In the genomic region with DNA sequence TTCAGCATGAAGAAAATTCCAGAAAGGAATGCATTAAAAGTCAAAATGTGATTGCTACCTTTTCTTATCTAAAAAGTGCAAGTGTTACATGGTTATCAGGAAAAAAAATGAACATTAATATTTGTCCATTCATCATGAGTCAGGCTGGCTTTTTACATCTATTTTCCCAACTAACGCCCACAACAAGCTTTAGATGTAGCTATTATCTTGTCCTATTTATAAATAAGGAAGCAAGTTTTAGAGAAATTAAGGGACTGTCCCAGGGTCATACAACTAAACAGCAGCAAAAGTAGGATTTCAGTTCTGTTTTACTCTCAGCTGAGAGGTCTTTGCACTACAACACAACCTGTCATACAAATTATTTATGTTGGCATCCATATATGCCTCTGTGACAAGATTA, we compare ENCODE assay signal across 20 cellular contexts. TPM values are rescaled to one million over a fixed set of nuclear protein-coding genes. Genes with fewer than 3 reads are reported as not detected.
DNase-seq lines count a peak whose midpoint lies in the region; ATAC-seq and TF ChIP-seq lines count a peak whose summit lies in the region.
"Had no signal": no experiment of that assay in that cellular context is flagged by ENCODE, and none has a peak within 500 bp of the region (broad histone marks: within the 10 kb centered on the region; RNA-seq: fewer than 3 reads in every experiment).

No MANE protein-coding gene starts in this region.

- H3K36me3 ChIP-seq in urinary bladder (ENCODE audit: insufficient read depth), result no peaks in the 10 kb centered on the region
- H3K36me3 ChIP-seq in tibial artery, result no peaks in the 10 kb centered on the region
- H3K36me3 ChIP-seq: BLaER1 had no signal

- no peak overlapping the region for H3K4me3 Mint-ChIP-seq in activated CD4-positive, alpha-beta T cell treated with anti-CD3 and anti-CD28 coated beads, Interleukin-2, amount 10 ng/mL, durations not matched to agents 24 days and 14 days
- H3K4me3 Mint-ChIP-seq: H9 had no signal

- WGBS in urinary bladder, result 83% methylated on average over 1 of the region's 1 CpG

- intact Hi-C loops in activated CD4-positive, alpha-beta T cell treated with anti-CD3 and anti-CD28 coated beads, Interleukin-2, amount 10 ng/mL, durations not matched to agents 24 days and 14 days (cut with micrococcal nuclease), result no loop called here
- intact Hi-C loops in tibial artery (cut with DNase I; ENCODE audit: low total_unique reads), result no loop called here

- peaks cover 12% of the 10 kb centered on the region for H3K4me1 Mint-ChIP-seq in activated CD4-positive, alpha-beta T cell treated with anti-CD3 and anti-CD28 coated beads, Interleukin-2, amount 10 ng/mL, durations not matched to agents 24 days and 14 days

- no peak overlapping the region for H3K27ac Mint-ChIP-seq in activated CD4-positive, alpha-beta T cell treated with anti-CD3 and anti-CD28 coated beads, Interleukin-2, amount 10 ng/mL, durations not matched to agents 24 days and 14 days
- H3K27ac Mint-ChIP-seq: CD4-positive, alpha-beta memory T cell; H9 had no signal

- peaks cover 4% of the 10 kb centered on the region for H3K9me3 Mint-ChIP-seq in activated CD4-positive, alpha-beta T cell treated with anti-CD3 and anti-CD28 coated beads, Interleukin-2, amount 10 ng/mL, durations not matched to agents 24 days and 14 days
- H3K9me3 Mint-ChIP-seq: CD4-positive, alpha-beta memory T cell; H9 had no signal

- no peak for TF ChIP-seq POLR2A in erythroblast (IDR thresholded peaks at IDR 0.05; ENCODE audit: low read length)

- H3K4me1 ChIP-seq in urinary bladder (ENCODE audit: insufficient read depth), result no peaks in the 10 kb centered on the region
- H3K4me1 ChIP-seq in tibial artery, result peaks cover 0 to 10% (median 1%) of the 10 kb centered on the region in 4 donors
- H3K4me1 ChIP-seq: BLaER1 had no signal

- DNase-seq in erythroblast (lab: John Stamatoyannopoulos, UW) (peak; percentile 79 to 81), tibial artery (no peak)
- DNase-seq in activated CD4-positive, alpha-beta T cell treated with anti-CD3 and anti-CD28 coated beads, Interleukin-2, amount 10 ng/mL, durations not matched to agents 24 days and 14 days, result no peak
- DNase-seq: Calu3; CD4-positive, alpha-beta memory T cell; DMS153; GM23248; H9; IMR-90; NCI-H1105 treated with DMSO at 0.1 percent for 48 hours; NCI-H2081; NCI-H2171; NCI-H526; OCI-M1; SHP77 had no signal

- peak overlapping the region; percentile 10 for H3K27ac ChIP-seq in urinary bladder (ENCODE audit: low read depth)
- no peak overlapping the region for H3K27ac ChIP-seq in tibial artery
- H3K27ac ChIP-seq: BLaER1, GM23248 had no signal

- no peaks in the 10 kb centered on the region for H3K36me3 Mint-ChIP-seq in activated CD4-positive, alpha-beta T cell treated with anti-CD3 and anti-CD28 coated beads, Interleukin-2, amount 10 ng/mL, durations not matched to agents 24 days and 14 days (ENCODE audit: low read depth)
- H3K36me3 Mint-ChIP-seq: CD4-positive, alpha-beta memory T cell had no signal

- peak; percentile 56 for ATAC-seq in GM18858 (IDR thresholded peaks at IDR 0.05; ENCODE audit: unreplicated experiment)
- peak; percentile 58 for ATAC-seq in HG03095 (IDR thresholded peaks at IDR 0.05; ENCODE audit: unreplicated experiment)
- no peak for ATAC-seq in HG03097 (IDR thresholded peaks at IDR 0.05; ENCODE audit: low FRiP score, unreplicated experiment)

- H3K27me3 Mint-ChIP-seq in activated CD4-positive, alpha-beta T cell treated with anti-CD3 and anti-CD28 coated beads, Interleukin-2, amount 10 ng/mL, durations not matched to agents 24 days and 14 days, result no peaks in the 10 kb centered on the region
- H3K27me3 Mint-ChIP-seq: CD4-positive, alpha-beta memory T cell had no signal

- no peaks in the 10 kb centered on the region for H3K27me3 ChIP-seq in tibial artery
- H3K27me3 ChIP-seq: BLaER1 had no signal

- H3K4me3 ChIP-seq in urinary bladder (ENCODE audit: low read depth, low read length) (no peak overlapping the region), tibial artery (no peak overlapping the region)
- H3K4me3 ChIP-seq: BLaER1, GM23248 had no signal

- no peaks in the 10 kb centered on the region for H3K9me3 ChIP-seq in tibial artery
- H3K9me3 ChIP-seq: BLaER1 had no signal

- no peak for TF ChIP-seq CTCF in tibial artery (IDR thresholded peaks at IDR 0.05)

RNA-seq across cellular contexts. Expression of a gene that starts 57.4 kb away (rescaled TPM):
- 52.5 TPM for total RNA-seq in urinary bladder
- polyA plus RNA-seq in urinary bladder, result 23.5 TPM
- 56.9 and 58.2 TPM in 2 replicates for total RNA-seq in activated CD4-positive, alpha-beta T cell treated with anti-CD3 and anti-CD28 coated beads, Interleukin-2, amount 10 ng/mL, durations not matched to agents 24 days and 14 days

Comparison
In these comparisons a context has a peak if more than half of its experiments do, and no peak if none do; other contexts are left out.
1. DNase-seq: peak in erythroblast (2 of 2); none in activated CD4-positive, alpha-beta T cell treated with anti-CD3 and anti-CD28 coated beads, Interleukin-2, amount 10 ng/mL, durations not matched to agents 24 days and 14 days (single experiment) and tibial artery (0 of 2).